In genomic region chr7:36287371-36288241, GRCh38 we compare ENCODE assay signal across 1 cellular context.
TF ChIP-seq lines count a peak whose summit lies in the region.

No MANE protein-coding gene starts in this region.

TF ChIP-seq in HepG2, 621 proteins besides CTCF, POLR2A, EP300 and RAD21 (continued from another document):
- TF ChIP-seq, protein P1, sequence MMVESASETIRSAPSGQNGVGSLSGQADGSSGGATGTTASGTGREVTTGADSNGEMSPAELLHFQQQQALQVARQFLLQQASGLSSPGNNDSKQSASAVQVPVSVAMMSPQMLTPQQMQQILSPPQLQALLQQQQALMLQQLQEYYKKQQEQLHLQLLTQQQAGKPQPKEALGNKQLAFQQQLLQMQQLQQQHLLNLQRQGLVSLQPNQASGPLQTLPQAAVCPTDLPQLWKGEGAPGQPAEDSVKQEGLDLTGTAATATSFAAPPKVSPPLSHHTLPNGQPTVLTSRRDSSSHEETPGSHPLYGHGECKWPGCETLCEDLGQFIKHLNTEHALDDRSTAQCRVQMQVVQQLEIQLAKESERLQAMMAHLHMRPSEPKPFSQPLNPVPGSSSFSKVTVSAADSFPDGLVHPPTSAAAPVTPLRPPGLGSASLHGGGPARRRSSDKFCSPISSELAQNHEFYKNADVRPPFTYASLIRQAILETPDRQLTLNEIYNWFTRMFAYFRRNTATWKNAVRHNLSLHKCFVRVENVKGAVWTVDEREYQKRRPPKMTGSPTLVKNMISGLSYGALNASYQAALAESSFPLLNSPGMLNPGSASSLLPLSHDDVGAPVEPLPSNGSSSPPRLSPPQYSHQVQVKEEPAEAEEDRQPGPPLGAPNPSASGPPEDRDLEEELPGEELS (CRISPR knock-in tag; IDR thresholded peaks at IDR 0.05) = peak; percentile 100
- TF ChIP-seq ZNF589 (CRISPR knock-in tag; conservative IDR thresholded peaks at IDR 0.05) (no peak), HNF4A (CRISPR knock-in tag; IDR thresholded peaks at IDR 0.05) (peak; percentile 74), ETV5 (CRISPR knock-in tag; IDR thresholded peaks at IDR 0.05; ENCODE audit: borderline replicate concordance) (peak; percentile 99), ZNF598 (CRISPR knock-in tag; IDR thresholded peaks at IDR 0.05; ENCODE audit: borderline replicate concordance) (no peak), ZNF224 (CRISPR knock-in tag; IDR thresholded peaks at IDR 0.05) (no peak), CBX2 (IDR thresholded peaks at IDR 0.05; ENCODE audit: low read depth, low read length) (no peak), CBX2 (CRISPR knock-in tag; IDR thresholded peaks at IDR 0.05; ENCODE audit: low read depth) (no peak), JUN (CRISPR knock-in tag; IDR thresholded peaks at IDR 0.05) (0 out of 2 replicates have a peak, but pooled peaks have one; percentile 49), TBL1XR1 (IDR thresholded peaks at IDR 0.05; ENCODE audit: borderline replicate concordance, low read length, partially characterized antibody) (peak; percentile 30), PLRG1 (conservative IDR thresholded peaks at IDR 0.05) (no peak), RXRA (CRISPR knock-in tag; IDR thresholded peaks at IDR 0.05) (peak; percentile 97), ZNF800 (CRISPR knock-in tag; IDR thresholded peaks at IDR 0.05) (0 out of 2 replicates have a peak, but pooled peaks have one; percentile 38), ZBTB7B (CRISPR knock-in tag; IDR thresholded peaks at IDR 0.05) (peak; percentile 74; the same call in 1 of the 2 replicates), ZNF607 (CRISPR knock-in tag; IDR thresholded peaks at IDR 0.05; ENCODE audit: borderline replicate concordance) (no peak; the same call in 1 of the 2 replicates), ZNF850 (CRISPR knock-in tag; conservative IDR thresholded peaks at IDR 0.05) (no peak), ZNF646 (CRISPR knock-in tag; IDR thresholded peaks at IDR 0.05) (no peak; the same call in 1 of the 2 replicates), ZNF101 (CRISPR knock-in tag; IDR thresholded peaks at IDR 0.05; ENCODE audit: borderline replicate concordance, low read depth) (no peak), HOXA5 (CRISPR knock-in tag; IDR thresholded peaks at IDR 0.05) (no peak), JARID2 (CRISPR knock-in tag; IDR thresholded peaks at IDR 0.05; ENCODE audit: insufficient replicate concordance) (no peak), ZNF839 (CRISPR knock-in tag; IDR thresholded peaks at IDR 0.05; ENCODE audit: borderline replicate concordance) (no peak), ZNF564 (CRISPR knock-in tag; IDR thresholded peaks at IDR 0.05) (0 out of 2 replicates have a peak, but pooled peaks have one; percentile 59), MTF2 (CRISPR knock-in tag; IDR thresholded peaks at IDR 0.05; ENCODE audit: borderline replicate concordance) (no peak)
- TF ChIP-seq, protein P2, sequence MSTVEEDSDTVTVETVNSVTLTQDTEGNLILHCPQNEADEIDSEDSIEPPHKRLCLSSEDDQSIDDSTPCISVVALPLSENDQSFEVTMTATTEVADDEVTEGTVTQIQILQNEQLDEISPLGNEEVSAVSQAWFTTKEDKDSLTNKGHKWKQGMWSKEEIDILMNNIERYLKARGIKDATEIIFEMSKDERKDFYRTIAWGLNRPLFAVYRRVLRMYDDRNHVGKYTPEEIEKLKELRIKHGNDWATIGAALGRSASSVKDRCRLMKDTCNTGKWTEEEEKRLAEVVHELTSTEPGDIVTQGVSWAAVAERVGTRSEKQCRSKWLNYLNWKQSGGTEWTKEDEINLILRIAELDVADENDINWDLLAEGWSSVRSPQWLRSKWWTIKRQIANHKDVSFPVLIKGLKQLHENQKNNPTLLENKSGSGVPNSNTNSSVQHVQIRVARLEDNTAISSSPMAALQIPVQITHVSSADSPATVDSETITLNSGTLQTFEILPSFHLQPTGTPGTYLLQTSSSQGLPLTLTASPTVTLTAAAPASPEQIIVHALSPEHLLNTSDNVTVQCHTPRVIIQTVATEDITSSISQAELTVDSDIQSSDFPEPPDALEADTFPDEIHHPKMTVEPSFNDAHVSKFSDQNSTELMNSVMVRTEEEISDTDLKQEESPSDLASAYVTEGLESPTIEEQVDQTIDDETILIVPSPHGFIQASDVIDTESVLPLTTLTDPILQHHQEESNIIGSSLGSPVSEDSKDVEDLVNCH (CRISPR knock-in tag; IDR thresholded peaks at IDR 0.05) = no peak
